Comparison of ENCODE assay signal across 8 cellular contexts in the genomic region with DNA sequence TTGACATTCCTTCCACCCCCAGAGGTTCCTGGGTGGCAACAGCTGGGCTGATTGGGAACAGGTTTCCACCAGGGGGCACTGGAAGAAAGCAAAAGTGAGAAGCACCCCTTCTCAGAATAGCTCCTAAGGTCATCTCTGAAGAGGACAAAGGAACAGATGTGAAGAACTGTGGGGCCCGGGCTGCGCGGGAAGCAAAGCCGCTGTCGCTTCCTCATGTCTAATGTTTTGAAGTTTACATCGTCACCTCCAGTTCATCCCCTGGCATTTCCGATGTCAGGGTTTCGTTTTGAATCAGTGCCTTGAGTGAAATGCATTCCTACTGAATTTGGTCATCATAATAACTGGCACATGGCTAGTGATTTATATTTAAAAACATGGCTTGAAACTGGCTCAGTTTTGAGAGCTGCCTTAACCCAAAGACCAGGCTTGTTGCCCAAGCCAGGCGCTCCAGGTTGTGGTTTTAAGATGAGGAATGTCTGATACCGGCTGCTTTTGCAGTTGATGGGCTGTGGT. TPM values are rescaled to one million over a fixed set of nuclear protein-coding genes. Genes with fewer than 3 reads are reported as not detected.
DNase-seq lines count a peak whose midpoint lies in the region; FAIRE-seq and TF ChIP-seq lines count a peak whose summit lies in the region.

No MANE protein-coding gene starts in this region.

- H3K27ac ChIP-seq in adrenal gland (peak overlapping the region in 2 of 5 donors; percentile 44 to 59), small intestine (ENCODE audit: low read depth in 1 of 2, low read length in 1 of 2) (no peak overlapping the region)

- intact Hi-C loops in adrenal gland (cut with DNase I) = loop anchor here in 1 of 2 donors (10.0 kb wide), 1 partner anchor 147 kb away; no protein-coding TSS in a partner anchor

- peaks cover 44% of the 10 kb centered on the region for H3K36me3 Mint-ChIP-seq in T-helper 1 cell treated with Interleukin-12 subunit alpha and Interleukin-12 subunit beta and Interleukin-4 antibody, amounts not matched to agents 30 μg/mL and 1 μg/mL, for 36 hours (ENCODE audit: low read depth)

- DNase-seq in GM10266 (ENCODE audit: extremely low spot score) (peak; percentile 62), HCEC 1CT (peak; percentile 88), MG63 (peak; percentile 85), adrenal gland (peak; percentile 59 to 81 (median 69)), hepatic stellate cell (ENCODE audit: low spot score) (peak; percentile 74), small intestine (peak; percentile 70), NCI-H2171 treated with DMSO at 0.1 percent for 48 hours (lab: John Stamatoyannopoulos, UW) (no peak)

- H3K9me3 Mint-ChIP-seq in T-helper 1 cell treated with Interleukin-12 subunit alpha and Interleukin-12 subunit beta and Interleukin-4 antibody, amounts not matched to agents 30 μg/mL and 1 μg/mL, for 36 hours = no peaks in the 10 kb centered on the region

- H3K27ac Mint-ChIP-seq in T-helper 1 cell treated with Interleukin-12 subunit alpha and Interleukin-12 subunit beta and Interleukin-4 antibody, amounts not matched to agents 30 μg/mL and 1 μg/mL, for 36 hours = peak overlapping the region; percentile 94

- H3K36me3 ChIP-seq in MG63 (no peaks in the 10 kb centered on the region), adrenal gland (replicated peaks in 1 of 2) (no peaks in the 10 kb centered on the region), small intestine (ENCODE audit: control insufficient read depth in 2 of 2, insufficient read depth in 2 of 2, low read length in 2 of 2) (no peaks in the 10 kb centered on the region)

- 3 to 10% (median 7%) methylated on average over 10 of the region's 10 CpGs for WGBS in adrenal gland, 4 donors
- 16 to 18% (median 17%) methylated on average over 10 of the region's 10 CpGs for WGBS in small intestine, 3 donors

- peaks cover 71% of the 10 kb centered on the region for H3K4me1 Mint-ChIP-seq in T-helper 1 cell treated with Interleukin-12 subunit alpha and Interleukin-12 subunit beta and Interleukin-4 antibody, amounts not matched to agents 30 μg/mL and 1 μg/mL, for 36 hours (ENCODE audit: low read depth)

- H3K27me3 ChIP-seq in MG63 = no peaks in the 10 kb centered on the region
- no peaks in the 10 kb centered on the region for H3K27me3 ChIP-seq in adrenal gland
- no peaks in the 10 kb centered on the region for H3K27me3 ChIP-seq in small intestine (ENCODE audit: control insufficient read depth in 2 of 2, insufficient read depth in 2 of 2, low read length in 2 of 2)

- no peak overlapping the region for H3K4me3 ChIP-seq in MG63
- H3K4me3 ChIP-seq in adrenal gland = peak overlapping the region in 1 of 4 donors; percentile 31
- H3K4me3 ChIP-seq in small intestine (ENCODE audit: low read depth in 1 of 2, low read length in 2 of 2) = no peak overlapping the region

- no peak for FAIRE-seq in small intestine (lab: Jason Lieb, UNC)

- H3K4me1 ChIP-seq in adrenal gland (replicated peaks in 1 of 2) (peaks cover 5 to 11% of the 10 kb centered on the region in 2 donors), small intestine (ENCODE audit: control insufficient read depth in 2 of 2, insufficient read depth in 1 of 2, low read depth in 1 of 2, low read length in 1 of 2) (peaks cover 0 to 4% of the 10 kb centered on the region in 2 donors)

- TF ChIP-seq CTCF in GM10266 (IDR thresholded peaks at IDR 0.05; ENCODE audit: control insufficient read depth, insufficient read depth, low read depth, missing control alignments) (peak; percentile 63), adrenal gland (IDR thresholded peaks at IDR 0.05) (peak; percentile 18 to 72 (median 62))

- no peak for TF ChIP-seq POLR2A in adrenal gland (IDR thresholded peaks at IDR 0.05)

- H3K27me3 Mint-ChIP-seq in T-helper 1 cell treated with Interleukin-12 subunit alpha and Interleukin-12 subunit beta and Interleukin-4 antibody, amounts not matched to agents 30 μg/mL and 1 μg/mL, for 36 hours (ENCODE audit: low read depth) = no peaks in the 10 kb centered on the region

- H3K4me3 Mint-ChIP-seq in T-helper 1 cell treated with Interleukin-12 subunit alpha and Interleukin-12 subunit beta and Interleukin-4 antibody, amounts not matched to agents 30 μg/mL and 1 μg/mL, for 36 hours = peak overlapping the region; percentile 73

- H3K9me3 ChIP-seq in MG63 (no peaks in the 10 kb centered on the region), adrenal gland (replicated peaks in 1 of 3) (no peaks in the 10 kb centered on the region), small intestine (ENCODE audit: control insufficient read depth, low read depth) (no peaks in the 10 kb centered on the region)

RNA-seq across cellular contexts. Expression of a gene that starts 6.1 kb away (rescaled TPM):
- total RNA-seq in MG63 (2014; rRNA removed; shearing (Covaris generic); ENCODE audit: low replicate concordance) = not detected in 2 replicates
- total RNA-seq in adrenal gland = 1 to 10 TPM in 5 of 8 donors, under 1 TPM in 3; 0.55 to 4.9 (median 1.8) TPM
- 1 to 10 TPM in 1 of 3 donors, under 1 TPM in 2; 0.72 to 1.9 (median 0.74) TPM for polyA plus RNA-seq in adrenal gland
- polyA plus RNA-seq in small intestine = 1 to 10 TPM in 1 of 3 donors, under 1 TPM in 2; 0.54 to 1.1 (median 0.97) TPM
